ENCODE assay signal across 16 cellular contexts in genomic region chr7:130099331-130099730, GRCh38. TPM values are rescaled to one million over a fixed set of nuclear protein-coding genes. Genes with fewer than 3 reads are reported as not detected.
DNase-seq lines count a peak whose midpoint lies in the region; ATAC-seq, FAIRE-seq and TF ChIP-seq lines count a peak whose summit lies in the region.
"Had no signal": no experiment of that assay in that cellular context is flagged by ENCODE, and none has a peak within 500 bp of the region (broad histone marks: within the 10 kb centered on the region; RNA-seq: fewer than 3 reads in every experiment).

No MANE protein-coding gene starts in this region.

- H3K27ac ChIP-seq in HEK293 (ENCODE audit: extremely low read depth, low read depth, low read length) = no peak overlapping the region
- H3K27ac ChIP-seq: C4-2B had no signal

- H3K27me3 Mint-ChIP-seq in naive thymus-derived CD8-positive, alpha-beta T cell = no peaks in the 10 kb centered on the region
- H3K27me3 Mint-ChIP-seq: CD4-positive, alpha-beta memory T cell had no signal

- no peak for ATAC-seq in naive thymus-derived CD8-positive, alpha-beta T cell

- H3K4me3 Mint-ChIP-seq in naive thymus-derived CD8-positive, alpha-beta T cell = no peak overlapping the region
- H3K4me3 Mint-ChIP-seq: CD4-positive, alpha-beta memory T cell had no signal

- H3K4me3 ChIP-seq in HEK293 (ENCODE audit: low read depth, low read length) (no peak overlapping the region), bronchial epithelial cell (ENCODE audit: low read depth, low read length) (no peak overlapping the region)

- peaks cover 0 to 26% (median 13%) of the 10 kb centered on the region in 4 donors for H3K4me1 Mint-ChIP-seq in naive thymus-derived CD8-positive, alpha-beta T cell

- peak overlapping the region in 1 of 10 donors; percentile 36 for H3K27ac Mint-ChIP-seq in naive thymus-derived CD8-positive, alpha-beta T cell

- no peaks in the 10 kb centered on the region for H3K36me3 ChIP-seq in HEK293 (ENCODE audit: control insufficient read depth in 2 of 2, insufficient read depth in 1 of 2, low read length in 2 of 2)
- H3K36me3 ChIP-seq in bronchial epithelial cell (ENCODE audit: control insufficient read depth, insufficient read depth, low read length) = no peaks in the 10 kb centered on the region
- H3K36me3 ChIP-seq: BE2C had no signal

- no peaks in the 10 kb centered on the region for H3K9me3 Mint-ChIP-seq in naive thymus-derived CD8-positive, alpha-beta T cell
- H3K9me3 Mint-ChIP-seq: CD4-positive, alpha-beta memory T cell had no signal

- H3K9me3 ChIP-seq in HEK293 (ENCODE audit: control insufficient read depth, insufficient read depth, low read depth, low read length) = no peaks in the 10 kb centered on the region
- H3K9me3 ChIP-seq: BE2C had no signal

- TF ChIP-seq CTCF in HEK293 (tag by site-specific recombination; IDR thresholded peaks at IDR 0.05) = no peak
- TF ChIP-seq CTCF in bronchial epithelial cell (IDR thresholded peaks at IDR 0.05; ENCODE audit: insufficient read depth, low read length, severe bottlenecking) = no peak

- no peaks in the 10 kb centered on the region for H3K27me3 ChIP-seq in bronchial epithelial cell (ENCODE audit: control insufficient read depth, insufficient read depth, low read length)
- H3K27me3 ChIP-seq: BE2C had no signal

- no peak for FAIRE-seq in bronchial epithelial cell (lab: Jason Lieb, UNC)
- FAIRE-seq: GM19239 had no signal

- H3K4me1 ChIP-seq in HEK293 (ENCODE audit: control insufficient read depth, insufficient read depth, low read length) = peaks cover 3% of the 10 kb centered on the region; the same call in 1 of the 2 replicates
- H3K4me1 ChIP-seq: BE2C had no signal

- H3K36me3 Mint-ChIP-seq in naive thymus-derived CD8-positive, alpha-beta T cell = peaks cover 0 to 20% (median 4%) of the 10 kb centered on the region in 3 donors

- POLR2A ChIA-PET in HEK293 (lab: Yijun Ruan, JAX) = no interaction called here
- POLR2A ChIA-PET in naive thymus-derived CD8-positive, alpha-beta T cell (lab: Charles Lee) = no interaction called here

- DNase-seq in ELR (ENCODE audit: low read depth) = peak; percentile 11
- peak; percentile 11 for DNase-seq in bronchial epithelial cell (ENCODE audit: low read depth)
- peak; percentile 15 for DNase-seq in kidney tubule cell (ENCODE audit: low spot score)
- DNase-seq in stimulated activated CD4-positive, alpha-beta T cell treated with anti-CD3 and anti-CD28 coated beads, Interleukin-15, amount 100 ng/mL, for 24 hours = no peak
- no peak for DNase-seq in naive thymus-derived CD8-positive, alpha-beta T cell
- no peak for DNase-seq in KG1 (lab: John Stamatoyannopoulos, UW)
- no peak for DNase-seq in kidney glomerular epithelial cell (lab: John Stamatoyannopoulos, UW)
- DNase-seq: BE2C; CD4-positive, alpha-beta memory T cell; DMS79 treated with DMSO at 0.1 percent for 48 hours; EL; GDM1; HCEC 1CT had no signal

- CTCF ChIA-PET in HEK293 (lab: Yijun Ruan, JAX) = no interaction called here

TF ChIP-seq in HEK293, 187 proteins besides CTCF, POLR2A, EP300 and RAD21:
- TF ChIP-seq KLF17 (tag by site-specific recombination; IDR thresholded peaks at IDR 0.05) (peak; percentile 82), ZNF501 (tag by site-specific recombination; IDR thresholded peaks at IDR 0.05) (no peak)

RNA-seq across cellular contexts. Expression of gene KLHDC10, which starts 29.0 kb away (rescaled TPM):
- total RNA-seq in bronchial epithelial cell = 21.3 and 28.9 TPM in 2 replicates
- 10 to 100 TPM; 19.1 to 19.5 TPM for total RNA-seq in naive thymus-derived CD8-positive, alpha-beta T cell
- 1 to 10 TPM; 1.9 to 2.4 (median 2.3) TPM for polyA plus RNA-seq in naive thymus-derived CD8-positive, alpha-beta T cell

RNA-seq across cellular contexts. Expression of gene ZC3HC1, which starts 48.2 kb away (rescaled TPM):
- 7.1 and 8.2 TPM in 2 replicates for total RNA-seq in bronchial epithelial cell
- 10 to 100 TPM; 20.5 to 21.3 TPM for total RNA-seq in naive thymus-derived CD8-positive, alpha-beta T cell
- polyA plus RNA-seq in naive thymus-derived CD8-positive, alpha-beta T cell = 10 to 100 TPM in 1 of 3 donors, 1 to 10 TPM in 2; 7.4 to 14.2 (median 7.8) TPM

Comparison
In these comparisons a context has a peak if more than half of its experiments do, and no peak if none do; other contexts are left out.
1. DNase-seq: peak in ELR (single experiment), bronchial epithelial cell (single experiment) and kidney tubule cell (single experiment); none in stimulated activated CD4-positive, alpha-beta T cell treated with anti-CD3 and anti-CD28 coated beads, Interleukin-15, amount 100 ng/mL, for 24 hours (single experiment), naive thymus-derived CD8-positive, alpha-beta T cell (0 of 10), KG1 (single experiment) and kidney glomerular epithelial cell (single experiment).